In the genomic region with DNA sequence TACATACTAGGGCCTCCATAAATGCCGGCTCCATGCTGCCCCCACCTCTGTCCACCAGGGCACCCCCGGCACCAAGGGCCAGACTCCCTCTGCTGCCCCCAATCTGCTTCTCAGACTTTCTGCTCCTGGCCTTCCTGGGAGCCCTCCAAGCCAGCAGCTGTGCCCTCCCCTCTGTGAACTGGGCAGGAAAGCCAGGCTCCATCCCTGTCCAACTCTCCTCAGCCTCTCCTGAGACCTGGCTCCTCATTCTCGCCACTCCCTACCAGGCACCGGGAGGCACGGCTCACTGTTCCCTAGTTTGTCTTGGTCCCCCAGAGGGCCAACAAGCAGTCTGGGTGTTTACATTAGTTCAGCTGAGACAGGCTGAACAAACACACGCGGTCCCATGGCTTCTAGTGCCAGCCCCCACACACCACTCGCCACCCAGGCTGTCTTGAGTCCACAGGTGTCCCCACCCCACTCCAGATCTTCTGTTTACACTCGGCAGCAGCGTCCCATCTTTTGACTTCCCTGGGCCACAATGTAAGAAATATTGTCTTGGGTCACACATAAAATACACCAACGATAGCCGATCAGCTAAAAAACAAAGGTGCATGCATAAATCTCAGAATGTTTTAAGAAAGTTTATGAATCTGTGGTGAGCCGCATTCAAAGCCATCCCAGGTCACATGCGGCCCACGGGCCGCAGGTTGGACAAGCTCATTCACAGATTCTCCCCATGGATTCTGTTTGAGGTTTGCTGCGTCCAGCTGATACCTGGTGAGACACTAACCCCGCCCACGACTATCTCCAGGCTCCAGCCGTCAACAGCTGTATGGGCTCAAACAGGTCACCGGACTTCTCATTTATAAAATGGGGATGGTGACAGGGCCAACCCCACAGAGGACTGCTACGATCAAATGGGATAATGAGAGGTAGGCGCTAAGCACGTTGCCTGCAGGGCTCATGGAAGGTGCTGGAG, we compare ENCODE assay signal across 1 cellular context.
TF ChIP-seq lines count a peak whose summit lies in the region.

No MANE protein-coding gene starts in this region.

TF ChIP-seq in K562, 482 proteins besides CTCF, POLR2A, EP300 and RAD21 (continued from another document and continues in another):
- TF ChIP-seq, protein P1, sequence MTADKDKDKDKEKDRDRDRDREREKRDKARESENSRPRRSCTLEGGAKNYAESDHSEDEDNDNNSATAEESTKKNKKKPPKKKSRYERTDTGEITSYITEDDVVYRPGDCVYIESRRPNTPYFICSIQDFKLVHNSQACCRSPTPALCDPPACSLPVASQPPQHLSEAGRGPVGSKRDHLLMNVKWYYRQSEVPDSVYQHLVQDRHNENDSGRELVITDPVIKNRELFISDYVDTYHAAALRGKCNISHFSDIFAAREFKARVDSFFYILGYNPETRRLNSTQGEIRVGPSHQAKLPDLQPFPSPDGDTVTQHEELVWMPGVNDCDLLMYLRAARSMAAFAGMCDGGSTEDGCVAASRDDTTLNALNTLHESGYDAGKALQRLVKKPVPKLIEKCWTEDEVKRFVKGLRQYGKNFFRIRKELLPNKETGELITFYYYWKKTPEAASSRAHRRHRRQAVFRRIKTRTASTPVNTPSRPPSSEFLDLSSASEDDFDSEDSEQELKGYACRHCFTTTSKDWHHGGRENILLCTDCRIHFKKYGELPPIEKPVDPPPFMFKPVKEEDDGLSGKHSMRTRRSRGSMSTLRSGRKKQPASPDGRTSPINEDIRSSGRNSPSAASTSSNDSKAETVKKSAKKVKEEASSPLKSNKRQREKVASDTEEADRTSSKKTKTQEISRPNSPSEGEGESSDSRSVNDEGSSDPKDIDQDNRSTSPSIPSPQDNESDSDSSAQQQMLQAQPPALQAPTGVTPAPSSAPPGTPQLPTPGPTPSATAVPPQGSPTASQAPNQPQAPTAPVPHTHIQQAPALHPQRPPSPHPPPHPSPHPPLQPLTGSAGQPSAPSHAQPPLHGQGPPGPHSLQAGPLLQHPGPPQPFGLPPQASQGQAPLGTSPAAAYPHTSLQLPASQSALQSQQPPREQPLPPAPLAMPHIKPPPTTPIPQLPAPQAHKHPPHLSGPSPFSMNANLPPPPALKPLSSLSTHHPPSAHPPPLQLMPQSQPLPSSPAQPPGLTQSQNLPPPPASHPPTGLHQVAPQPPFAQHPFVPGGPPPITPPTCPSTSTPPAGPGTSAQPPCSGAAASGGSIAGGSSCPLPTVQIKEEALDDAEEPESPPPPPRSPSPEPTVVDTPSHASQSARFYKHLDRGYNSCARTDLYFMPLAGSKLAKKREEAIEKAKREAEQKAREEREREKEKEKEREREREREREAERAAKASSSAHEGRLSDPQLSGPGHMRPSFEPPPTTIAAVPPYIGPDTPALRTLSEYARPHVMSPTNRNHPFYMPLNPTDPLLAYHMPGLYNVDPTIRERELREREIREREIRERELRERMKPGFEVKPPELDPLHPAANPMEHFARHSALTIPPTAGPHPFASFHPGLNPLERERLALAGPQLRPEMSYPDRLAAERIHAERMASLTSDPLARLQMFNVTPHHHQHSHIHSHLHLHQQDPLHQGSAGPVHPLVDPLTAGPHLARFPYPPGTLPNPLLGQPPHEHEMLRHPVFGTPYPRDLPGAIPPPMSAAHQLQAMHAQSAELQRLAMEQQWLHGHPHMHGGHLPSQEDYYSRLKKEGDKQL (CRISPR knock-in tag; IDR thresholded peaks at IDR 0.05; ENCODE audit: borderline replicate concordance): no peak
- TF ChIP-seq ZNF347 (CRISPR knock-in tag; IDR thresholded peaks at IDR 0.05; ENCODE audit: low read depth): no peak
- TF ChIP-seq, protein P2, sequence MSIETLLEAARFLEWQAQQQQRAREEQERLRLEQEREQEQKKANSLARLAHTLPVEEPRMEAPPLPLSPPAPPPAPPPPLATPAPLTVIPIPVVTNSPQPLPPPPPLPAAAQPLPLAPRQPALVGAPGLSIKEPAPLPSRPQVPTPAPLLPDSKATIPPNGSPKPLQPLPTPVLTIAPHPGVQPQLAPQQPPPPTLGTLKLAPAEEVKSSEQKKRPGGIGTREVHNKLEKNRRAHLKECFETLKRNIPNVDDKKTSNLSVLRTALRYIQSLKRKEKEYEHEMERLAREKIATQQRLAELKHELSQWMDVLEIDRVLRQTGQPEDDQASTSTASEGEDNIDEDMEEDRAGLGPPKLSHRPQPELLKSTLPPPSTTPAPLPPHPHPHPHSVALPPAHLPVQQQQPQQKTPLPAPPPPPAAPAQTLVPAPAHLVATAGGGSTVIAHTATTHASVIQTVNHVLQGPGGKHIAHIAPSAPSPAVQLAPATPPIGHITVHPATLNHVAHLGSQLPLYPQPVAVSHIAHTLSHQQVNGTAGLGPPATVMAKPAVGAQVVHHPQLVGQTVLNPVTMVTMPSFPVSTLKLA (conservative IDR thresholded peaks at IDR 0.05): peak in 1 of 2 experiments; percentile 82; a peak in 2 of 4 replicates
- no peak for TF ChIP-seq NEUROD1 (IDR thresholded peaks at IDR 0.05; ENCODE audit: borderline replicate concordance, low read depth, low read length, partially characterized antibody)
- TF ChIP-seq NFATC3 (IDR thresholded peaks at IDR 0.05): no peak
- TF ChIP-seq NCOA4 (IDR thresholded peaks at IDR 0.05; ENCODE audit: partially characterized antibody): no peak
- no peak for TF ChIP-seq NFRKB (IDR thresholded peaks at IDR 0.05; ENCODE audit: low read depth)
- no peak for TF ChIP-seq HNRNPUL1 (IDR thresholded peaks at IDR 0.05; ENCODE audit: low read length)
- TF ChIP-seq, protein P3, sequence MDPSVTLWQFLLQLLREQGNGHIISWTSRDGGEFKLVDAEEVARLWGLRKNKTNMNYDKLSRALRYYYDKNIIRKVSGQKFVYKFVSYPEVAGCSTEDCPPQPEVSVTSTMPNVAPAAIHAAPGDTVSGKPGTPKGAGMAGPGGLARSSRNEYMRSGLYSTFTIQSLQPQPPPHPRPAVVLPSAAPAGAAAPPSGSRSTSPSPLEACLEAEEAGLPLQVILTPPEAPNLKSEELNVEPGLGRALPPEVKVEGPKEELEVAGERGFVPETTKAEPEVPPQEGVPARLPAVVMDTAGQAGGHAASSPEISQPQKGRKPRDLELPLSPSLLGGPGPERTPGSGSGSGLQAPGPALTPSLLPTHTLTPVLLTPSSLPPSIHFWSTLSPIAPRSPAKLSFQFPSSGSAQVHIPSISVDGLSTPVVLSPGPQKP (CRISPR knock-in tag; IDR thresholded peaks at IDR 0.05): no peak
- peak; percentile 98 for TF ChIP-seq POLR2AphosphoS5 (IDR thresholded peaks at IDR 0.05; ENCODE audit: control insufficient read depth, insufficient read depth, low read depth, low read length)
- TF ChIP-seq ZNF354B (CRISPR knock-in tag; IDR thresholded peaks at IDR 0.05): no peak
- TF ChIP-seq, protein P4, sequence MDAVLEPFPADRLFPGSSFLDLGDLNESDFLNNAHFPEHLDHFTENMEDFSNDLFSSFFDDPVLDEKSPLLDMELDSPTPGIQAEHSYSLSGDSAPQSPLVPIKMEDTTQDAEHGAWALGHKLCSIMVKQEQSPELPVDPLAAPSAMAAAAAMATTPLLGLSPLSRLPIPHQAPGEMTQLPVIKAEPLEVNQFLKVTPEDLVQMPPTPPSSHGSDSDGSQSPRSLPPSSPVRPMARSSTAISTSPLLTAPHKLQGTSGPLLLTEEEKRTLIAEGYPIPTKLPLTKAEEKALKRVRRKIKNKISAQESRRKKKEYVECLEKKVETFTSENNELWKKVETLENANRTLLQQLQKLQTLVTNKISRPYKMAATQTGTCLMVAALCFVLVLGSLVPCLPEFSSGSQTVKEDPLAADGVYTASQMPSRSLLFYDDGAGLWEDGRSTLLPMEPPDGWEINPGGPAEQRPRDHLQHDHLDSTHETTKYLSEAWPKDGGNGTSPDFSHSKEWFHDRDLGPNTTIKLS (IDR thresholded peaks at IDR 0.05; ENCODE audit: borderline replicate concordance, low read depth): no peak
- TF ChIP-seq ZNF384 (IDR thresholded peaks at IDR 0.05; ENCODE audit: low read depth, low read length): no peak
- no peak for TF ChIP-seq LARP7 (IDR thresholded peaks at IDR 0.05)
- TF ChIP-seq SMAD1 (IDR thresholded peaks at IDR 0.05; ENCODE audit: low read depth, low read length, partially characterized antibody): peak; percentile 54
- TF ChIP-seq, protein P5, sequence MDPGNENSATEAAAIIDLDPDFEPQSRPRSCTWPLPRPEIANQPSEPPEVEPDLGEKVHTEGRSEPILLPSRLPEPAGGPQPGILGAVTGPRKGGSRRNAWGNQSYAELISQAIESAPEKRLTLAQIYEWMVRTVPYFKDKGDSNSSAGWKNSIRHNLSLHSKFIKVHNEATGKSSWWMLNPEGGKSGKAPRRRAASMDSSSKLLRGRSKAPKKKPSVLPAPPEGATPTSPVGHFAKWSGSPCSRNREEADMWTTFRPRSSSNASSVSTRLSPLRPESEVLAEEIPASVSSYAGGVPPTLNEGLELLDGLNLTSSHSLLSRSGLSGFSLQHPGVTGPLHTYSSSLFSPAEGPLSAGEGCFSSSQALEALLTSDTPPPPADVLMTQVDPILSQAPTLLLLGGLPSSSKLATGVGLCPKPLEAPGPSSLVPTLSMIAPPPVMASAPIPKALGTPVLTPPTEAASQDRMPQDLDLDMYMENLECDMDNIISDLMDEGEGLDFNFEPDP (CRISPR knock-in tag; IDR thresholded peaks at IDR 0.05): no peak
- TF ChIP-seq ZNF77 (CRISPR knock-in tag; IDR thresholded peaks at IDR 0.05): no peak
- TF ChIP-seq MAFF (IDR thresholded peaks at IDR 0.05; ENCODE audit: low read length): no peak
- no peak; the same call in 1 of the 2 replicates for TF ChIP-seq ZBTB1 (CRISPR knock-in tag; IDR thresholded peaks at IDR 0.05; ENCODE audit: borderline replicate concordance, low read depth)
- TF ChIP-seq, protein P6, sequence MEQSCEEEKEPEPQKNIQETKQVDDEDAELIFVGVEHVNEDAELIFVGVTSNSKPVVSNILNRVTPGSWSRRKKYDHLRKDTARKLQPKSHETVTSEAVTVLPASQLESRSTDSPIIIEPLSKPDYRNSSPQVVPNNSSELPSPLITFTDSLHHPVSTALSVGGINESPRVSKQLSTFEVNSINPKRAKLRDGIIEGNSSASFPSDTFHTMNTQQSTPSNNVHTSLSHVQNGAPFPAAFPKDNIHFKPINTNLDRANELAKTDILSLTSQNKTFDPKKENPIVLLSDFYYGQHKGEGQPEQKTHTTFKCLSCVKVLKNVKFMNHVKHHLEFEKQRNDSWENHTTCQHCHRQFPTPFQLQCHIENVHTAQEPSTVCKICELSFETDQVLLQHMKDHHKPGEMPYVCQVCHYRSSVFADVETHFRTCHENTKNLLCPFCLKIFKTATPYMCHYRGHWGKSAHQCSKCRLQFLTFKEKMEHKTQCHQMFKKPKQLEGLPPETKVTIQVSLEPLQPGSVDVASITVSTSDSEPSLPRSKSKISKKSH (CRISPR knock-in tag; IDR thresholded peaks at IDR 0.05): no peak
- no peak for TF ChIP-seq C11orf30 (IDR thresholded peaks at IDR 0.05; ENCODE audit: low read depth)
- peak; percentile 74 for TF ChIP-seq ZBED1 (IDR thresholded peaks at IDR 0.05)
- peak; percentile 72 for TF ChIP-seq JUND (IDR thresholded peaks at IDR 0.05; ENCODE audit: borderline replicate concordance, low read depth, low read length)
- TF ChIP-seq JUND (tag; IDR thresholded peaks at IDR 0.05; ENCODE audit: borderline replicate concordance, low read depth, low read length): peak; percentile 47; the same call in 1 of the 3 replicates
- TF ChIP-seq RBBP5 (IDR thresholded peaks at IDR 0.05; ENCODE audit: borderline replicate concordance, insufficient read depth, low read length, poor library complexity, severe bottlenecking): no peak
- no peak for TF ChIP-seq KAT7 (CRISPR knock-in tag; IDR thresholded peaks at IDR 0.05; ENCODE audit: borderline replicate concordance)
- TF ChIP-seq NR4A1 (CRISPR knock-in tag; IDR thresholded peaks at IDR 0.05): no peak
- TF ChIP-seq NR4A1 (tag; IDR thresholded peaks at IDR 0.05): peak; percentile 61; the same call in 1 of the 2 replicates
- TF ChIP-seq ZNF551 (CRISPR knock-in tag; IDR thresholded peaks at IDR 0.05): no peak
- no peak for TF ChIP-seq NFYB (IDR thresholded peaks at IDR 0.05; ENCODE audit: extremely low read depth, insufficient read length)
- TF ChIP-seq RBM39 (optimal IDR thresholded peaks at IDR 0.05; ENCODE audit: low read depth, low read length): no peak
- no peak for TF ChIP-seq ZFP36 (IDR thresholded peaks at IDR 0.05; ENCODE audit: low read depth, low read length, partially characterized antibody)
- TF ChIP-seq, protein P7, sequence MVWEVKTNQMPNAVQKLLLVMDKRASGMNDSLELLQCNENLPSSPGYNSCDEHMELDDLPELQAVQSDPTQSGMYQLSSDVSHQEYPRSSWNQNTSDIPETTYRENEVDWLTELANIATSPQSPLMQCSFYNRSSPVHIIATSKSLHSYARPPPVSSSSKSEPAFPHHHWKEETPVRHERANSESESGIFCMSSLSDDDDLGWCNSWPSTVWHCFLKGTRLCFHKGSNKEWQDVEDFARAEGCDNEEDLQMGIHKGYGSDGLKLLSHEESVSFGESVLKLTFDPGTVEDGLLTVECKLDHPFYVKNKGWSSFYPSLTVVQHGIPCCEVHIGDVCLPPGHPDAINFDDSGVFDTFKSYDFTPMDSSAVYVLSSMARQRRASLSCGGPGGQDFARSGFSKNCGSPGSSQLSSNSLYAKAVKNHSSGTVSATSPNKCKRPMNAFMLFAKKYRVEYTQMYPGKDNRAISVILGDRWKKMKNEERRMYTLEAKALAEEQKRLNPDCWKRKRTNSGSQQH (CRISPR knock-in tag; IDR thresholded peaks at IDR 0.05): no peak
- TF ChIP-seq, protein P8, sequence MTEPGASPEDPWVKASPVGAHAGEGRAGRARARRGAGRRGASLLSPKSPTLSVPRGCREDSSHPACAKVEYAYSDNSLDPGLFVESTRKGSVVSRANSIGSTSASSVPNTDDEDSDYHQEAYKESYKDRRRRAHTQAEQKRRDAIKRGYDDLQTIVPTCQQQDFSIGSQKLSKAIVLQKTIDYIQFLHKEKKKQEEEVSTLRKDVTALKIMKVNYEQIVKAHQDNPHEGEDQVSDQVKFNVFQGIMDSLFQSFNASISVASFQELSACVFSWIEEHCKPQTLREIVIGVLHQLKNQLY (CRISPR knock-in tag; conservative IDR thresholded peaks at IDR 0.05): no peak
- no peak for TF ChIP-seq XRCC3 (IDR thresholded peaks at IDR 0.05)
- TF ChIP-seq ELF1 (tag; IDR thresholded peaks at IDR 0.05): no peak
- TF ChIP-seq ZNF197 (CRISPR knock-in tag; IDR thresholded peaks at IDR 0.05; ENCODE audit: low read depth): no peak
- TF ChIP-seq, protein P9, sequence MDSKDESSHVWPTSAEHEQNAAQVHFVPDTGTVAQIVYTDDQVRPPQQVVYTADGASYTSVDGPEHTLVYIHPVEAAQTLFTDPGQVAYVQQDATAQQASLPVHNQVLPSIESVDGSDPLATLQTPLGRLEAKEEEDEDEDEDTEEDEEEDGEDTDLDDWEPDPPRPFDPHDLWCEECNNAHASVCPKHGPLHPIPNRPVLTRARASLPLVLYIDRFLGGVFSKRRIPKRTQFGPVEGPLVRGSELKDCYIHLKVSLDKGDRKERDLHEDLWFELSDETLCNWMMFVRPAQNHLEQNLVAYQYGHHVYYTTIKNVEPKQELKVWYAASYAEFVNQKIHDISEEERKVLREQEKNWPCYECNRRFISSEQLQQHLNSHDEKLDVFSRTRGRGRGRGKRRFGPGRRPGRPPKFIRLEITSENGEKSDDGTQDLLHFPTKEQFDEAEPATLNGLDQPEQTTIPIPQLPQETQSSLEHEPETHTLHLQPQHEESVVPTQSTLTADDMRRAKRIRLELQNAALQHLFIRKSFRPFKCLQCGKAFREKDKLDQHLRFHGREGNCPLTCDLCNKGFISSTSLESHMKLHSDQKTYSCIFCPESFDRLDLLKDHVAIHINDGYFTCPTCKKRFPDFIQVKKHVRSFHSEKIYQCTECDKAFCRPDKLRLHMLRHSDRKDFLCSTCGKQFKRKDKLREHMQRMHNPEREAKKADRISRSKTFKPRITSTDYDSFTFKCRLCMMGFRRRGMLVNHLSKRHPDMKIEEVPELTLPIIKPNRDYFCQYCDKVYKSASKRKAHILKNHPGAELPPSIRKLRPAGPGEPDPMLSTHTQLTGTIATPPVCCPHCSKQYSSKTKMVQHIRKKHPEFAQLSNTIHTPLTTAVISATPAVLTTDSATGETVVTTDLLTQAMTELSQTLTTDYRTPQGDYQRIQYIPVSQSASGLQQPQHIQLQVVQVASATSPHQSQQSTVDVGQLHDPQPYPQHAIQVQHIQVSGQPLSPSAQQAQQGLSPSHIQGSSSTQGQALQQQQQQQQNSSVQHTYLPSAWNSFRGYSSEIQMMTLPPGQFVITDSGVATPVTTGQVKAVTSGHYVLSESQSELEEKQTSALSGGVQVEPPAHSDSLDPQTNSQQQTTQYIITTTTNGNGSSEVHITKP (IDR thresholded peaks at IDR 0.05; ENCODE audit: partially characterized antibody): peak; percentile 86
